Comparison of ENCODE assay signal across 14 cellular contexts in the genomic region with DNA sequence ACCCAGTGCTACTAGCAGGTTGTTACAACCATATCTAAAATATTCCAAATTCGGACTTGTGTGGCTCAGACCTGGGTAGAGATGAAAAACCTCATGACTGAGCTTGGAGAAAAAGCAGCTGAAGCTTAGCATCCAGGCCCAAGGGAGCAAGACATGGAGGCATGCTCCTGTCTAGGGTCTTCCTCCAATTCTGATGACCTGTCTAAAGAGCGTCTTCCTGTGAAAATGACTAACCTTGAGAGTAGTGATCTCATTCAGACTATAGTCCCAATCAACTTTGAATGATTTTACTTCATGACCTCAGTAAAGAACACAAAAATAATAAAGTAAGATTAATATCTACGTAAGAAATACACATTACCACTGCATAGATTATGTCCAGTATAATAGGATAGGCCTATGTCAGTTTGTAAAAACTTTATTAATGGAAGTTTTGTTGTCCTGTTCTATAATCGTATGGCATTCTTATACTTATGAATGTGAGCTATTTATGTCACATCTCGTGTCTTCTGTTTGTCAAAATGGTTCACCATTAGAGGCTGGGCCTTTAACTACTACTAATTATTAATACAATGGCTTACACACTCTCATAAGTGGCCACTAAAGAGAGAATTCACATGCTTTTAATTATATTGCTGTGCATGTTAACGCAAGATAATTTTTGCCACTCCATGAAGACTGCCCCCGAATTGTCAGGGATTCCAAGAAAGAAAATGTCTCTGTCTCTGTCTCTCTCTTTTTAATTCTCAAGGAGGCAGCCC.
DNase-seq lines count a peak whose midpoint lies in the region; ATAC-seq and TF ChIP-seq lines count a peak whose summit lies in the region.
"Had no signal": no experiment of that assay in that cellular context is flagged by ENCODE, and none has a peak within 500 bp of the region (broad histone marks: within the 10 kb centered on the region; RNA-seq: fewer than 3 reads in every experiment).

No MANE protein-coding gene starts in this region.

- H3K4me1 ChIP-seq in lower lobe of right lung (no peaks in the 10 kb centered on the region), stomach (no peaks in the 10 kb centered on the region)

- H3K27me3 Mint-ChIP-seq in activated T-cell treated with anti-CD3 and anti-CD28 coated beads, Interleukin-2, amount 50 U/mL, for 24 hours, result no peaks in the 10 kb centered on the region
- no peaks in the 10 kb centered on the region for H3K27me3 Mint-ChIP-seq in activated naive CD8-positive, alpha-beta T cell treated with anti-CD3 and anti-CD28 coated beads, Interleukin-2, amount 10 ng/mL, durations not matched to agents 7 days and 5 days
- H3K27me3 Mint-ChIP-seq in stimulated activated memory B cell treated with anti-CD40 and anti-IgM and Interleukin-4, amounts not matched to agents 10 μg/mL and 1 μg/mL and 100 μg/mL, for 72 hours, result no peaks in the 10 kb centered on the region

- H3K36me3 ChIP-seq in lower lobe of right lung (no peaks in the 10 kb centered on the region), stomach (no peaks in the 10 kb centered on the region)

- 75 to 81% (median 77%) methylated on average over 7 of the region's 7 CpGs for WGBS in stomach, 5 donors

- H3K4me3 Mint-ChIP-seq in activated T-cell treated with anti-CD3 and anti-CD28 coated beads, Interleukin-2, amount 50 U/mL, for 24 hours, result no peak overlapping the region
- peak overlapping the region; percentile 79 for H3K4me3 Mint-ChIP-seq in activated naive CD8-positive, alpha-beta T cell treated with anti-CD3 and anti-CD28 coated beads, Interleukin-2, amount 10 ng/mL, durations not matched to agents 7 days and 5 days
- H3K4me3 Mint-ChIP-seq in stimulated activated memory B cell treated with anti-CD40 and anti-IgM and Interleukin-4, amounts not matched to agents 10 μg/mL and 1 μg/mL and 100 μg/mL, for 72 hours, result no peak overlapping the region
- H3K4me3 Mint-ChIP-seq: neural crest cell had no signal

- no peaks in the 10 kb centered on the region for H3K9me3 ChIP-seq in lower lobe of right lung
- H3K9me3 ChIP-seq in stomach, result no peaks in the 10 kb centered on the region

- DNase-seq in activated T-cell treated with anti-CD3 and anti-CD28 coated beads, Interleukin-2, amount 50 U/mL, for 24 hours, result no peak
- DNase-seq in activated T-cell treated with anti-CD3 and anti-CD28 coated beads, Interleukin-2, amount 50 U/mL, for 48 hours, result no peak
- no peak for DNase-seq in activated naive CD8-positive, alpha-beta T cell treated with anti-CD3 and anti-CD28 coated beads, Interleukin-2, amount 10 ng/mL, durations not matched to agents 7 days and 5 days
- DNase-seq in lower lobe of right lung, result no peak
- no peak for DNase-seq in stomach
- DNase-seq in SHP77 (lab: John Stamatoyannopoulos, UW), result no peak
- DNase-seq: activated CD8-positive, alpha-beta memory T cell treated with anti-CD3 and anti-CD28 coated beads for 24 hours; dorsolateral prefrontal cortex; NCI-H2081 treated with DMSO at 0.1 percent for 48 hours had no signal

- peaks cover 25% of the 10 kb centered on the region for H3K4me1 Mint-ChIP-seq in activated T-cell treated with anti-CD3 and anti-CD28 coated beads, Interleukin-2, amount 50 U/mL, for 24 hours (ENCODE audit: low read depth)
- peaks cover 24% of the 10 kb centered on the region for H3K4me1 Mint-ChIP-seq in activated naive CD8-positive, alpha-beta T cell treated with anti-CD3 and anti-CD28 coated beads, Interleukin-2, amount 10 ng/mL, durations not matched to agents 7 days and 5 days
- no peaks in the 10 kb centered on the region for H3K4me1 Mint-ChIP-seq in stimulated activated memory B cell treated with anti-CD40 and anti-IgM and Interleukin-4, amounts not matched to agents 10 μg/mL and 1 μg/mL and 100 μg/mL, for 72 hours
- H3K4me1 Mint-ChIP-seq: neural crest cell had no signal

- no peak for ATAC-seq in activated naive CD8-positive, alpha-beta T cell treated with anti-CD3 and anti-CD28 coated beads, Interleukin-2, amount 10 ng/mL, durations not matched to agents 7 days and 5 days (ENCODE audit: low read depth)
- ATAC-seq in lower lobe of right lung (no peak), HG02588 (IDR thresholded peaks at IDR 0.05; ENCODE audit: unreplicated experiment) (no peak)
- no peak for ATAC-seq in stimulated activated memory B cell treated with anti-CD40 and anti-IgM and Interleukin-4, amounts not matched to agents 10 μg/mL and 1 μg/mL and 100 μg/mL, for 72 hours

- no peaks in the 10 kb centered on the region for H3K36me3 Mint-ChIP-seq in activated T-cell treated with anti-CD3 and anti-CD28 coated beads, Interleukin-2, amount 50 U/mL, for 24 hours (ENCODE audit: low read depth)
- H3K36me3 Mint-ChIP-seq in activated naive CD8-positive, alpha-beta T cell treated with anti-CD3 and anti-CD28 coated beads, Interleukin-2, amount 10 ng/mL, durations not matched to agents 7 days and 5 days, result peaks cover 17% of the 10 kb centered on the region
- no peaks in the 10 kb centered on the region for H3K36me3 Mint-ChIP-seq in stimulated activated memory B cell treated with anti-CD40 and anti-IgM and Interleukin-4, amounts not matched to agents 10 μg/mL and 1 μg/mL and 100 μg/mL, for 72 hours

- H3K27me3 ChIP-seq in lower lobe of right lung (ENCODE audit: low read depth) (no peaks in the 10 kb centered on the region), stomach (no peaks in the 10 kb centered on the region)
- H3K27me3 ChIP-seq: dorsolateral prefrontal cortex, foreskin keratinocyte had no signal

- POLR2A ChIA-PET in activated naive CD8-positive, alpha-beta T cell treated with anti-CD3 and anti-CD28 coated beads, Interleukin-2, amount 10 ng/mL, durations not matched to agents 7 days and 5 days (lab: Charles Lee), result no interaction called here

- TF ChIP-seq EP300 in stomach (IDR thresholded peaks at IDR 0.05), result no peak

- peak overlapping the region; percentile 76 for H3K27ac Mint-ChIP-seq in activated T-cell treated with anti-CD3 and anti-CD28 coated beads, Interleukin-2, amount 50 U/mL, for 24 hours
- peak overlapping the region; percentile 90 for H3K27ac Mint-ChIP-seq in activated naive CD8-positive, alpha-beta T cell treated with anti-CD3 and anti-CD28 coated beads, Interleukin-2, amount 10 ng/mL, durations not matched to agents 7 days and 5 days
- H3K27ac Mint-ChIP-seq in stimulated activated memory B cell treated with anti-CD40 and anti-IgM and Interleukin-4, amounts not matched to agents 10 μg/mL and 1 μg/mL and 100 μg/mL, for 72 hours, result no peak overlapping the region

- TF ChIP-seq POLR2A in stomach (IDR thresholded peaks at IDR 0.05), result no peak

- H3K4me3 ChIP-seq in lower lobe of right lung (no peak overlapping the region), stomach (no peak overlapping the region)

- H3K27ac ChIP-seq in lower lobe of right lung (peak overlapping the region; percentile 34), stomach (peak overlapping the region in 4 of 5 donors; percentile 30 to 56 (median 36))
- H3K27ac ChIP-seq: foreskin keratinocyte, HL-60 had no signal

- no peaks in the 10 kb centered on the region for H3K9me3 Mint-ChIP-seq in activated T-cell treated with anti-CD3 and anti-CD28 coated beads, Interleukin-2, amount 50 U/mL, for 24 hours
- peaks cover 6% of the 10 kb centered on the region for H3K9me3 Mint-ChIP-seq in activated naive CD8-positive, alpha-beta T cell treated with anti-CD3 and anti-CD28 coated beads, Interleukin-2, amount 10 ng/mL, durations not matched to agents 7 days and 5 days
- H3K9me3 Mint-ChIP-seq in stimulated activated memory B cell treated with anti-CD40 and anti-IgM and Interleukin-4, amounts not matched to agents 10 μg/mL and 1 μg/mL and 100 μg/mL, for 72 hours, result no peaks in the 10 kb centered on the region
- H3K9me3 Mint-ChIP-seq: neural crest cell had no signal

- intact Hi-C loops in lower lobe of right lung (cut with DNase I) (no loop called here), stomach (cut with DNase I; ENCODE audit: low total_unique reads) (no loop called here)

- TF ChIP-seq CTCF in lower lobe of right lung (IDR thresholded peaks at IDR 0.05), result no peak
- no peak for TF ChIP-seq CTCF in stomach (IDR thresholded peaks at IDR 0.05)
